In the genomic region with DNA sequence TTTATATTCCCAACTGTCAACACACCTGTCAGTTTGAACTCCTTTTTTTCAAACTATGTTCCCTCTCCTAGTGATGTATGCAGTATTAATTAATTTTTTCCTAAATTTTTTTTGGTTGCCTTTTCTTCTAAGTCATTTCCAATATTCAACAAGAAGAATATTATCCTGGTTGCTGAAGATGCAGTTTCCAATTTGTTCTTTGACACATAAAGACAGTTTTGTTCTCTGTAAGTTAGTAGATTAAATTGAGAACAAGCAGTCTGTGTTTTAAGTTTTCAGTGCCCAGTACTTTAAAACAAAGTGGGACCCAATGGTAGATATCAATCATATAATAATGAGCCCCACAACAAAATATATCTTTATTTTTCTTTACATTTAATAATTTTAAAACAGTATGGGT, we compare ENCODE assay signal across 21 cellular contexts. TPM values are rescaled to one million over a fixed set of nuclear protein-coding genes. Genes with fewer than 3 reads are reported as not detected.
DNase-seq lines count a peak whose midpoint lies in the region; ATAC-seq and TF ChIP-seq lines count a peak whose summit lies in the region.
"Had no signal": no experiment of that assay in that cellular context is flagged by ENCODE, and none has a peak within 500 bp of the region (broad histone marks: within the 10 kb centered on the region; RNA-seq: fewer than 3 reads in every experiment).

No MANE protein-coding gene starts in this region.

- no peak overlapping the region for H2BK12ac ChIP-seq in mesenchymal stem cell (ENCODE audit: low read length in 2 of 2)

- H3K27me3 ChIP-seq in RWPE2 (ENCODE audit: insufficient read depth, poor library complexity, severe bottlenecking) (no peaks in the 10 kb centered on the region), mesenchymal stem cell (ENCODE audit: control insufficient read depth in 1 of 2, insufficient read depth in 1 of 2, low read length in 2 of 2) (no peaks in the 10 kb centered on the region)
- H3K27me3 ChIP-seq: BE2C had no signal

- no peak overlapping the region for H3K18ac ChIP-seq in mesenchymal stem cell (ENCODE audit: low read depth in 1 of 2, low read length in 2 of 2)

- no peak overlapping the region for H2BK15ac ChIP-seq in mesenchymal stem cell (ENCODE audit: low read depth, poor library complexity, severe bottlenecking)

- no peaks in the 10 kb centered on the region for H3K9me3 ChIP-seq in RWPE2 (ENCODE audit: severe bottlenecking)
- no peaks in the 10 kb centered on the region for H3K9me3 ChIP-seq in mesenchymal stem cell (ENCODE audit: control insufficient read depth, low read length)
- H3K9me3 ChIP-seq: BE2C, HAP-1 had no signal

- peak; percentile 37 for DNase-seq in COLO829 (ENCODE audit: low spot score)
- no peak for DNase-seq in RWPE2 (ENCODE audit: low spot score)
- DNase-seq in epidermal melanocyte (ENCODE audit: insufficient read length, low spot score) = peak; percentile 32
- DNase-seq in mesenchymal stem cell = no peak
- DNase-seq in coronary artery (ENCODE audit: low spot score) = no peak
- DNase-seq: BE2C, DMS79 treated with DMSO at 0.1 percent for 48 hours, Karpas-422, NCI-H1694, NCI-H2081, NCI-H2171, NCI-H345, NCI-H524 treated with DMSO at 0.1 percent for 48 hours, SIG-M5, T-cell had no signal

- H3K36me3 ChIP-seq in RWPE2 (ENCODE audit: low read depth) (no peaks in the 10 kb centered on the region), mesenchymal stem cell (ENCODE audit: control insufficient read depth in 1 of 2, insufficient read depth in 2 of 2, low read depth in 1 of 2, low read length in 2 of 2) (no peaks in the 10 kb centered on the region)
- H3K36me3 ChIP-seq: BE2C, HAP-1 had no signal

- TF ChIP-seq CTCF in RWPE2 (IDR thresholded peaks at IDR 0.05; ENCODE audit: poor library complexity, severe bottlenecking) (no peak), coronary artery (IDR thresholded peaks at IDR 0.05) (no peak)

- no peak overlapping the region for H3K4me2 ChIP-seq in mesenchymal stem cell (ENCODE audit: low read length, poor library complexity, severe bottlenecking)
- H3K4me2 ChIP-seq: GM23338 had no signal

- H4K91ac ChIP-seq in mesenchymal stem cell (ENCODE audit: low read length) = no peak overlapping the region

- no peak overlapping the region for H4K8ac ChIP-seq in mesenchymal stem cell (ENCODE audit: low read length)

- H3K14ac ChIP-seq in mesenchymal stem cell (ENCODE audit: low read length in 2 of 2) = no peak overlapping the region

- ATAC-seq in RWPE2 (ENCODE audit: low read depth) (no peak), HG02763 (IDR thresholded peaks at IDR 0.05; ENCODE audit: unreplicated experiment) (no peak)
- ATAC-seq: GM12878, GM23338, T-cell had no signal

- no peak overlapping the region for H3K4ac ChIP-seq in mesenchymal stem cell (ENCODE audit: low read depth in 1 of 2, low read length in 2 of 2)

- peaks cover 30% of the 10 kb centered on the region for H3K4me1 ChIP-seq in RWPE2 (ENCODE audit: insufficient read depth, poor library complexity, severe bottlenecking)
- peaks cover 4% of the 10 kb centered on the region for H3K4me1 ChIP-seq in mesenchymal stem cell (ENCODE audit: control insufficient read depth, insufficient read depth, low read depth, low read length)
- H3K4me1 ChIP-seq: BE2C had no signal

- no peak overlapping the region for H2BK120ac ChIP-seq in mesenchymal stem cell (ENCODE audit: low read depth, low read length)

- no peak overlapping the region for H2BK5ac ChIP-seq in mesenchymal stem cell (ENCODE audit: low read depth, low read length, poor library complexity, severe bottlenecking)

- no peak overlapping the region for H3K4me3 ChIP-seq in RWPE2 (ENCODE audit: severe bottlenecking)
- H3K4me3 ChIP-seq in skin epidermis = no peak overlapping the region
- no peak overlapping the region for H3K4me3 ChIP-seq in mesenchymal stem cell (ENCODE audit: insufficient read depth in 1 of 2, low read depth in 1 of 2, low read length in 2 of 2)
- H3K4me3 ChIP-seq in coronary artery = no peak overlapping the region
- H3K4me3 ChIP-seq: GM12878, GM23338, HAP-1 had no signal

- no peak overlapping the region for H2AK5ac ChIP-seq in mesenchymal stem cell (ENCODE audit: low read length, severe bottlenecking)

- H3K23ac ChIP-seq in mesenchymal stem cell (ENCODE audit: low read length in 2 of 2) = no peak overlapping the region

- H3K79me1 ChIP-seq in mesenchymal stem cell (replicated peaks; ENCODE audit: low read length, poor library complexity, severe bottlenecking) = no peaks in the 10 kb centered on the region

- peak overlapping the region; percentile 90 for H3K27ac ChIP-seq in RWPE2 (ENCODE audit: poor library complexity, severe bottlenecking)
- peak overlapping the region in 14 of 21 experiments; percentile 10 to 76 (median 64) for H3K27ac ChIP-seq in skin epidermis
- H3K27ac ChIP-seq in mesenchymal stem cell (ENCODE audit: low read length, poor library complexity, severe bottlenecking) = no peak overlapping the region
- no peak overlapping the region for H3K27ac ChIP-seq in coronary artery

- no peak overlapping the region for H2AFZ ChIP-seq in mesenchymal stem cell (ENCODE audit: low read depth, low read length)
- H2AFZ ChIP-seq: GM23338 had no signal

- no peak overlapping the region for H3K9ac ChIP-seq in mesenchymal stem cell (ENCODE audit: low read length)

RNA-seq across cellular contexts. Expression of gene GJA1, which starts 47.3 kb away (rescaled TPM):
- polyA plus RNA-seq in mesenchymal stem cell (2013, experiment 1 of 2) = 475 TPM
- polyA plus RNA-seq in mesenchymal stem cell (2013, experiment 2 of 2) = 492 TPM
- polyA plus RNA-seq: IgD-negative memory B cell had no signal

Comparison
In these comparisons a context has a peak if more than half of its experiments do, and no peak if none do; other contexts are left out.
1. DNase-seq: peak in COLO829 (single experiment) and epidermal melanocyte (single experiment); none in RWPE2 (single experiment), mesenchymal stem cell (single experiment) and coronary artery (single experiment).
2. H3K27ac ChIP-seq: peak in RWPE2 (single experiment) and skin epidermis (14 of 21); none in mesenchymal stem cell (single experiment) and coronary artery (0 of 2).